Comparison of ENCODE assay signal across 8 cellular contexts in the genomic region with DNA sequence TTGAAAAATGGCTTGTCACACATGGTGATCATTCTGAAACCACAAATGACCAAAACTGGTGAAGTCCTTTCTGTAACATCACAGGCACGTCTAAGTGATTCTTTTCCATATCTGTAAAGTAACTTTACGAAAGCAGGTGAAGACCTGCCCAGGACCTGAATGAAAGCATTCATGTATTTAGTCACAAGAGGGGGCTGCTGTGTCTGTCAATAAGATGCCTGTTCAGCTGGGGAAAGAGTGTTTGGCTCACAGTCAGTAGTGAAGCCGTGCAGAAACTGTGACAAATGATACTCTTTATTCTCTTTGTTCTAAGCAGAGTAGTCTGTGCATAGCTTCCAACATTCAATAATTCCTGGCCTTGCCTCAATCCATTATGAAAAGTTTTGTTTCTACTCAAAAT.
DNase-seq lines count a peak whose midpoint lies in the region; TF ChIP-seq lines count a peak whose summit lies in the region.

No MANE protein-coding gene starts in this region.

- H3K36me3 ChIP-seq in KMS-11 (ENCODE audit: insufficient read depth) = no peaks in the 10 kb centered on the region

- peak overlapping the region; percentile 86 for H3K27ac Mint-ChIP-seq in activated naive CD4-positive, alpha-beta T cell treated with anti-CD3 and anti-CD28 coated beads for 36 hours
- H3K27ac Mint-ChIP-seq in HFFc6 = no peak overlapping the region

- H3K4me1 ChIP-seq in KMS-11 (ENCODE audit: low read depth, poor library complexity, severe bottlenecking) = no peaks in the 10 kb centered on the region

- H3K36me3 Mint-ChIP-seq in activated naive CD4-positive, alpha-beta T cell treated with anti-CD3 and anti-CD28 coated beads for 36 hours (ENCODE audit: low read depth) = no peaks in the 10 kb centered on the region
- 0 out of 2 replicates have a peak, but pooled peaks cover 16% of the 10 kb centered on the region for H3K36me3 Mint-ChIP-seq in HFFc6 (ENCODE audit: low read depth)

- H3K9ac ChIP-seq in KMS-11 = no peak overlapping the region

- DNase-seq in stimulated activated naive CD4-positive, alpha-beta T cell (lab: John Stamatoyannopoulos, UW) = peak in 5 of 6 experiments; percentile 6 to 67 (median 53)
- DNase-seq in stimulated activated naive CD4-positive, alpha-beta T cell treated with Interleukin-2 at 50 U/mL for 16 hours (lab: John Stamatoyannopoulos, UW) = no peak
- DNase-seq in activated naive CD4-positive, alpha-beta T cell treated with anti-CD3 and anti-CD28 coated beads for 36 hours = peak; percentile 56
- peak; percentile 11 to 59 for DNase-seq in lung microvascular endothelial cell (ENCODE audit: low read depth in 2 of 2)
- DNase-seq in hepatic stellate cell (ENCODE audit: low spot score) = no peak
- DNase-seq in HFFc6 = no peak
- no peak for DNase-seq in stimulated activated CD8-positive, alpha-beta memory T cell treated with anti-CD3 and anti-CD28 coated beads, Interleukin-4, amount 100 ng/mL, for 48 hours

- H2AFZ ChIP-seq in KMS-11 (ENCODE audit: low read depth) = no peak overlapping the region

- H3K79me2 ChIP-seq in KMS-11 (ENCODE audit: insufficient read depth, low read depth) = no peaks in the 10 kb centered on the region

- peak overlapping the region; percentile 34 for H3K4me3 Mint-ChIP-seq in activated naive CD4-positive, alpha-beta T cell treated with anti-CD3 and anti-CD28 coated beads for 36 hours
- H3K4me3 Mint-ChIP-seq in HFFc6 = no peak overlapping the region

- TF ChIP-seq CTCF in KMS-11 (conservative IDR thresholded peaks at IDR 0.05; ENCODE audit: low read depth, low read length) = peak; percentile 25; the same call in 1 of the 2 replicates
- no peak for TF ChIP-seq CTCF in HFFc6 (IDR thresholded peaks at IDR 0.05)

- peaks cover 43% of the 10 kb centered on the region for H3K4me1 Mint-ChIP-seq in activated naive CD4-positive, alpha-beta T cell treated with anti-CD3 and anti-CD28 coated beads for 36 hours (ENCODE audit: low read depth)
- H3K4me1 Mint-ChIP-seq in HFFc6 (ENCODE audit: low read depth) = no peaks in the 10 kb centered on the region

- no peak overlapping the region for H3K4me2 ChIP-seq in KMS-11

- no peak overlapping the region for H3K4me3 ChIP-seq in KMS-11 (IDR thresholded peaks at IDR 0.05; ENCODE audit: insufficient read depth, low read depth, low read length)

- no peaks in the 10 kb centered on the region for H4K20me1 ChIP-seq in KMS-11 (ENCODE audit: insufficient read depth)

- no peaks in the 10 kb centered on the region for H3K27me3 ChIP-seq in KMS-11 (ENCODE audit: insufficient read depth, low read depth)

- no peak overlapping the region for H3K27ac ChIP-seq in KMS-11

- no peaks in the 10 kb centered on the region for H3K9me3 Mint-ChIP-seq in activated naive CD4-positive, alpha-beta T cell treated with anti-CD3 and anti-CD28 coated beads for 36 hours
- peaks cover 54% of the 10 kb centered on the region for H3K9me3 Mint-ChIP-seq in HFFc6

- CTCF ChIA-PET in activated naive CD4-positive, alpha-beta T cell treated with anti-CD3 and anti-CD28 coated beads for 36 hours (lab: Charles Lee) = interaction anchor here (0.7 to 3.0 kb wide), 10 partner anchors 12 to 128 kb away, joined by 3 to 9 read pairs (median 4); no protein-coding TSS in a partner anchor

- intact Hi-C loops in activated naive CD4-positive, alpha-beta T cell treated with anti-CD3 and anti-CD28 coated beads for 36 hours (cut with micrococcal nuclease) = loop anchor here (1.0 kb wide), 2 partner anchors 37 to 53 kb away; no protein-coding TSS in a partner anchor

- no peaks in the 10 kb centered on the region for H3K27me3 Mint-ChIP-seq in activated naive CD4-positive, alpha-beta T cell treated with anti-CD3 and anti-CD28 coated beads for 36 hours (ENCODE audit: low read depth)
- no peaks in the 10 kb centered on the region; the same call in 1 of the 2 replicates for H3K27me3 Mint-ChIP-seq in HFFc6 (ENCODE audit: insufficient read depth)

Comparison
In these comparisons a context has a peak if more than half of its experiments do, and no peak if none do; other contexts are left out.
1. DNase-seq: peak in stimulated activated naive CD4-positive, alpha-beta T cell (5 of 6), activated naive CD4-positive, alpha-beta T cell treated with anti-CD3 and anti-CD28 coated beads for 36 hours (single experiment) and lung microvascular endothelial cell (2 of 2); none in stimulated activated naive CD4-positive, alpha-beta T cell treated with Interleukin-2 at 50 U/mL for 16 hours (single experiment), hepatic stellate cell (single experiment), HFFc6 (single experiment) and stimulated activated CD8-positive, alpha-beta memory T cell treated with anti-CD3 and anti-CD28 coated beads, Interleukin-4, amount 100 ng/mL, for 48 hours (single experiment).